ENCODE assay signal across 8 cellular contexts in genomic region chr20:58891076-58891685, GRCh38. TPM values are rescaled to one million over a fixed set of nuclear protein-coding genes. Genes with fewer than 3 reads are reported as not detected.
DNase-seq lines count a peak whose midpoint lies in the region; ATAC-seq and TF ChIP-seq lines count a peak whose summit lies in the region.

No MANE protein-coding gene starts in this region.

- in situ Hi-C loops in GM13977 (cut with MboI; ENCODE audit: low pct_unique_long_range_greater_than_20kb, low sequenced_read_pairs, unreplicated experiment) = loop anchor here (10.0 kb wide), 1 partner anchor 94 kb away; the partner anchor contains the start of gene NELFCD

- peaks cover 33% of the 10 kb centered on the region for H3K4me1 ChIP-seq in stomach smooth muscle (ENCODE audit: control insufficient read depth, insufficient read depth, low read length)

- no peaks in the 10 kb centered on the region for H3K27me3 Mint-ChIP-seq in activated T-helper 1 cell treated with anti-CD3 and anti-CD28 coated beads, Interleukin-12 subunit alpha, Interleukin-12 subunit beta, Interleukin-2, Interleukin-4 antibody, amounts not matched to agents 30 ng/mL and 10 ng/mL and 1 ng/mL, durations not matched to agents 14 hours and 24 hours and 36 hours (ENCODE audit: insufficient read depth)
- H3K27me3 Mint-ChIP-seq in nephron progenitor cell (ENCODE audit: low read depth, poor library complexity) (no peaks in the 10 kb centered on the region), CD14-positive monocyte (ENCODE audit: low read depth in 3 of 3) (peaks cover 0 to 7% (median 3%) of the 10 kb centered on the region in 3 donors)

- H3K4me3 Mint-ChIP-seq in activated T-helper 1 cell treated with anti-CD3 and anti-CD28 coated beads, Interleukin-12 subunit alpha, Interleukin-12 subunit beta, Interleukin-2, Interleukin-4 antibody, amounts not matched to agents 30 ng/mL and 10 ng/mL and 1 ng/mL, durations not matched to agents 14 hours and 24 hours and 36 hours = no peak overlapping the region
- H3K4me3 Mint-ChIP-seq in nephron progenitor cell (peak overlapping the region; percentile 81), CD14-positive monocyte (no peak overlapping the region)

- H3K9me3 Mint-ChIP-seq in activated T-helper 1 cell treated with anti-CD3 and anti-CD28 coated beads, Interleukin-12 subunit alpha, Interleukin-12 subunit beta, Interleukin-2, Interleukin-4 antibody, amounts not matched to agents 30 ng/mL and 10 ng/mL and 1 ng/mL, durations not matched to agents 14 hours and 24 hours and 36 hours = no peaks in the 10 kb centered on the region
- H3K9me3 Mint-ChIP-seq in nephron progenitor cell (peaks cover 10% of the 10 kb centered on the region), CD14-positive monocyte (no peaks in the 10 kb centered on the region)

- H3K4me1 Mint-ChIP-seq in activated T-helper 1 cell treated with anti-CD3 and anti-CD28 coated beads, Interleukin-12 subunit alpha, Interleukin-12 subunit beta, Interleukin-2, Interleukin-4 antibody, amounts not matched to agents 30 ng/mL and 10 ng/mL and 1 ng/mL, durations not matched to agents 14 hours and 24 hours and 36 hours (ENCODE audit: low read depth) = peaks cover 55% of the 10 kb centered on the region
- peaks cover 55% of the 10 kb centered on the region for H3K4me1 Mint-ChIP-seq in nephron progenitor cell
- peaks cover 37% of the 10 kb centered on the region for H3K4me1 Mint-ChIP-seq in CD14-positive monocyte

- peak overlapping the region in 1 of 2 donors; percentile 81 for H3K4me3 ChIP-seq in stomach smooth muscle (ENCODE audit: low read length in 2 of 2)

- DNase-seq in GM13977 (ENCODE audit: low spot score) (peak; percentile 87), OCI-M1 (lab: John Stamatoyannopoulos, UW) (peak; percentile 84), fibroblast of peridontal ligament (ENCODE audit: extremely low read depth) (peak; percentile 44), nephron progenitor cell (peak; percentile 77), CD14-positive monocyte (ENCODE audit: low spot score) (no peak)
- peak; percentile 63 for DNase-seq in activated T-helper 1 cell treated with anti-CD3 and anti-CD28 coated beads, Interleukin-12 subunit alpha, Interleukin-12 subunit beta, Interleukin-2, Interleukin-4 antibody, amounts not matched to agents 30 ng/mL and 10 ng/mL and 1 ng/mL, durations not matched to agents 14 hours and 24 hours and 36 hours (ENCODE audit: low spot score)

- H3K27me3 ChIP-seq in stomach smooth muscle (ENCODE audit: control insufficient read depth in 1 of 2, insufficient read depth in 2 of 2, low read length in 2 of 2) = no peaks in the 10 kb centered on the region

- peaks cover 17% of the 10 kb centered on the region for H3K36me3 Mint-ChIP-seq in activated T-helper 1 cell treated with anti-CD3 and anti-CD28 coated beads, Interleukin-12 subunit alpha, Interleukin-12 subunit beta, Interleukin-2, Interleukin-4 antibody, amounts not matched to agents 30 ng/mL and 10 ng/mL and 1 ng/mL, durations not matched to agents 14 hours and 24 hours and 36 hours (ENCODE audit: low read depth)
- H3K36me3 Mint-ChIP-seq in nephron progenitor cell (ENCODE audit: low read depth) = peaks cover 14% of the 10 kb centered on the region
- H3K36me3 Mint-ChIP-seq in CD14-positive monocyte = peaks cover 5 to 6% of the 10 kb centered on the region in 2 donors

- peak overlapping the region; percentile 85 for H3K27ac ChIP-seq in stomach smooth muscle (ENCODE audit: low read length)

- intact Hi-C loops in activated T-helper 1 cell treated with anti-CD3 and anti-CD28 coated beads, Interleukin-12 subunit alpha, Interleukin-12 subunit beta, Interleukin-2, Interleukin-4 antibody, amounts not matched to agents 30 ng/mL and 10 ng/mL and 1 ng/mL, durations not matched to agents 14 hours and 24 hours and 36 hours (cut with micrococcal nuclease) = loop anchor here (5.0 to 10.0 kb wide), 3 partner anchors 276 to 656 kb away; partner anchors contain the start of gene RAB22A
- intact Hi-C loops in CD14-positive monocyte (cut with micrococcal nuclease) = loop anchor here (5.0 to 10.0 kb wide), 5 partner anchors 91 to 236 kb away; partner anchors contain the start of genes ATP5F1E (in 2 of the 2), NELFCD (in 2 of the 2), CTSZ (in 1 of the 2) and STX16 (in 1 of the 2)

- TF ChIP-seq CTCF in GM13977 (IDR thresholded peaks at IDR 0.05; ENCODE audit: extremely low read depth, insufficient read depth, missing control alignments) (no peak), nephron progenitor cell (IDR thresholded peaks at IDR 0.05) (no peak), CD14-positive monocyte (IDR thresholded peaks at IDR 0.05) (no peak)

- H3K9ac ChIP-seq in stomach smooth muscle (ENCODE audit: low read length in 2 of 2) = peak overlapping the region in 1 of 2 donors; percentile 70

- ATAC-seq in HG02973 (IDR thresholded peaks at IDR 0.05; ENCODE audit: unreplicated experiment) = peak; percentile 27

- H3K9me3 ChIP-seq in stomach smooth muscle (ENCODE audit: control insufficient read depth in 2 of 2, low read length in 2 of 2) = no peaks in the 10 kb centered on the region

- no peaks in the 10 kb centered on the region for H3K36me3 ChIP-seq in stomach smooth muscle (ENCODE audit: control insufficient read depth in 2 of 2, insufficient read depth in 2 of 2, low read length in 2 of 2)

- H3K27ac Mint-ChIP-seq in activated T-helper 1 cell treated with anti-CD3 and anti-CD28 coated beads, Interleukin-12 subunit alpha, Interleukin-12 subunit beta, Interleukin-2, Interleukin-4 antibody, amounts not matched to agents 30 ng/mL and 10 ng/mL and 1 ng/mL, durations not matched to agents 14 hours and 24 hours and 36 hours = no peak overlapping the region
- H3K27ac Mint-ChIP-seq in nephron progenitor cell (no peak overlapping the region), CD14-positive monocyte (peak overlapping the region in 1 of 7 donors; percentile 90)

RNA-seq across cellular contexts. Expression of gene GNAS, which starts 38.7 kb away (rescaled TPM):
- 498 and 505 TPM in 2 replicates for total RNA-seq in activated T-helper 1 cell treated with anti-CD3 and anti-CD28 coated beads, Interleukin-12 subunit alpha, Interleukin-12 subunit beta, Interleukin-2, Interleukin-4 antibody, amounts not matched to agents 30 ng/mL and 10 ng/mL and 1 ng/mL, durations not matched to agents 14 hours and 24 hours and 36 hours
- polyA plus RNA-seq in CD14-positive monocyte = 100 to 1,000 TPM; 109 to 124 TPM

RNA-seq across cellular contexts. Expression of gene GNAS-AS1, which starts 40.5 kb away (rescaled TPM):
- total RNA-seq in activated T-helper 1 cell treated with anti-CD3 and anti-CD28 coated beads, Interleukin-12 subunit alpha, Interleukin-12 subunit beta, Interleukin-2, Interleukin-4 antibody, amounts not matched to agents 30 ng/mL and 10 ng/mL and 1 ng/mL, durations not matched to agents 14 hours and 24 hours and 36 hours = 1.4 and 1.7 TPM in 2 replicates
- not detected for polyA plus RNA-seq in CD14-positive monocyte
